In genomic region chr15:74424901-74425528, GRCh38 we compare ENCODE assay signal across 20 cellular contexts. TPM values are rescaled to one million over a fixed set of nuclear protein-coding genes. Genes with fewer than 3 reads are reported as not detected.
DNase-seq lines count a peak whose midpoint lies in the region; ATAC-seq, FAIRE-seq and TF ChIP-seq lines count a peak whose summit lies in the region.
"Had no signal": no experiment of that assay in that cellular context is flagged by ENCODE, and none has a peak within 500 bp of the region (broad histone marks: within the 10 kb centered on the region; RNA-seq: fewer than 3 reads in every experiment).

No MANE protein-coding gene starts in this region.

- SMC1A ChIA-PET in GM12878 (lab: Charles Lee; ENCODE audit: uncharacterized antibody, unreplicated experiment): interaction anchor here (0.5 to 25.4 kb wide), 3 partner anchors 22 to 1410 kb away, joined by 3 to 544 read pairs (median 82); no protein-coding TSS in a partner anchor

- peaks cover 0 to 51% (median 17%) of the 10 kb centered on the region in 11 experiments; a peak in 9 of 22 replicates for H4K20me1 ChIP-seq in BLaER1 treated with 17β-estradiol and CSF1 and Interleukin-3, amounts not matched to agents 10 nM and 100 nM
- peaks cover 46% of the 10 kb centered on the region for H4K20me1 ChIP-seq in GM12878 (ENCODE audit: control insufficient read depth, insufficient read depth)

- WGBS in GM12878 (ENCODE audit: insufficient coverage, insufficient replicate concordance, low lambda C conversion rate, missing lambda C conversion rate): 16% methylated on average over 8 of the region's 8 CpGs

- RAD21 ChIA-PET in GM12878 (lab: Charles Lee; ENCODE audit: unreplicated experiment): interaction anchor here (1.8 to 24.4 kb wide), 3 partner anchors 25 to 41 kb away, joined by 5 to 496 read pairs (median 228); no protein-coding TSS in a partner anchor

- intact Hi-C loops in GM12878 (cut with micrococcal nuclease; ENCODE audit: unreplicated experiment): no loop called here
- intact Hi-C loops in cardiac septum (cut with DNase I): no loop called here

- H3K4me2 ChIP-seq in BLaER1 treated with 17β-estradiol and CSF1 and Interleukin-3, amounts not matched to agents 10 nM and 100 nM: peak overlapping the region; percentile 7 to 92 (median 74); a peak in 20 of 22 replicates
- H3K4me2 ChIP-seq in GM12878 (ENCODE audit: control insufficient read depth, insufficient read depth) (peak overlapping the region; percentile 97), parathyroid adenoma (ENCODE audit: low read length) (no peak overlapping the region)

- in situ Hi-C loops in GM12878 (cut with MboI): no loop called here

- peak overlapping the region in 5 of 11 experiments; percentile 21 to 86 (median 81); a peak in 8 of 22 replicates for H3K27ac ChIP-seq in BLaER1 treated with 17β-estradiol and CSF1 and Interleukin-3, amounts not matched to agents 10 nM and 100 nM
- H3K27ac ChIP-seq in HEK293 (ENCODE audit: extremely low read depth, low read depth, low read length) (no peak overlapping the region), GM12878 (ENCODE audit: control insufficient read depth, insufficient read depth) (peak overlapping the region; percentile 49), parathyroid adenoma (peak overlapping the region; percentile 84)
- H3K27ac ChIP-seq: coronary artery, gastrocnemius medialis, neutrophil, right atrium auricular region had no signal

- TF ChIP-seq CTCF in HEK293 (tag by site-specific recombination; IDR thresholded peaks at IDR 0.05): no peak
- no peak for TF ChIP-seq CTCF in GM12878 (IDR thresholded peaks at IDR 0.05 in 2 of 3, conservative IDR thresholded peaks at IDR 0.05 in 1 of 3; ENCODE audit: control insufficient read depth in 2 of 3, extremely low read depth in 1 of 3, insufficient read depth in 1 of 3, low read depth in 3 of 3, low read length in 3 of 3)
- no peak for TF ChIP-seq CTCF in parathyroid adenoma (IDR thresholded peaks at IDR 0.05)

- ATAC-seq in GM12878 (no peak), HG02840 (IDR thresholded peaks at IDR 0.05; ENCODE audit: low FRiP score, unreplicated experiment) (no peak)
- ATAC-seq: gastrocnemius medialis had no signal

- no peak for TF ChIP-seq EP300 in GM12878 (IDR thresholded peaks at IDR 0.05; ENCODE audit: borderline replicate concordance in 1 of 2, control insufficient read depth in 1 of 2, low read depth in 2 of 2, low read length in 2 of 2)

- POLR2A ChIA-PET in HEK293 (lab: Yijun Ruan, JAX) (no interaction called here), GM12878 (lab: Charles Lee) (interaction anchor here (0.5 to 16.6 kb wide), 6 partner anchors 19 to 43 kb away, joined by 3 to 325 read pairs (median 4); no protein-coding TSS in a partner anchor)

- H3K9me3 ChIP-seq in BLaER1 treated with 17β-estradiol and CSF1 and Interleukin-3, amounts not matched to agents 10 nM and 100 nM (replicated peaks in 1 of 11): no peaks in the 10 kb centered on the region
- H3K9me3 ChIP-seq in HEK293 (ENCODE audit: control insufficient read depth, insufficient read depth, low read depth, low read length) (no peaks in the 10 kb centered on the region), GM12878 (replicated peaks; ENCODE audit: control insufficient read depth, insufficient read depth, low read length) (no peaks in the 10 kb centered on the region), parathyroid adenoma (ENCODE audit: control insufficient read depth, low read length) (no peaks in the 10 kb centered on the region)
- H3K9me3 ChIP-seq: gastrocnemius medialis, MG63, neutrophil, right atrium auricular region had no signal

- no peak overlapping the region for H2AFZ ChIP-seq in GM12878 (ENCODE audit: control insufficient read depth, low read depth, low read length)
- H2AFZ ChIP-seq in parathyroid adenoma: no peak overlapping the region

- BruUV-seq in GM12878 (replicated peaks; lab: Mats Ljungman, UMichigan): no TSS peak

- no peak for FAIRE-seq in GM12878 (lab: Jason Lieb, UNC)
- FAIRE-seq: GM18507 had no signal

- DNase-seq in GM12878 (ENCODE audit: low read depth, low spot score) (no peak), AML-193 (lab: John Stamatoyannopoulos, UW) (no peak), nucleus accumbens (lab: John Stamatoyannopoulos, UW) (no peak), cardiac septum (ENCODE audit: low spot score) (no peak)
- DNase-seq: activated effector memory CD4-positive, alpha-beta T cell treated with Interleukin-2 at 50 U/mL for 16 hours; gastrocnemius medialis; H7; MG63; NCI-H1694 treated with DMSO at 0.1 percent for 48 hours; NCI-H446; SHP77 treated with DMSO at 0.1 percent for 48 hours had no signal

- 0 out of 22 replicates have a peak overlapping the region, but pooled peaks of 1 of the 11 experiments have one; percentile 2 for H3K9ac ChIP-seq in BLaER1 treated with 17β-estradiol and CSF1 and Interleukin-3, amounts not matched to agents 10 nM and 100 nM
- H3K9ac ChIP-seq in GM12878 (ENCODE audit: control insufficient read depth, insufficient read depth, low read length): peak overlapping the region; percentile 59; the same call in 1 of the 2 replicates
- no peak overlapping the region for H3K9ac ChIP-seq in parathyroid adenoma

- H3K79me2 ChIP-seq in GM12878 (ENCODE audit: control insufficient read depth, insufficient read depth, low read length) (peaks cover 100% of the 10 kb centered on the region), parathyroid adenoma (peaks cover 5% of the 10 kb centered on the region)

- CTCF ChIA-PET in HEK293 (lab: Yijun Ruan, JAX): interaction anchor here (0.6 to 0.9 kb wide), 2 partner anchors 14 to 43 kb away, joined by 3 to 7 read pairs; no protein-coding TSS in a partner anchor
- CTCF ChIA-PET in GM12878 (lab: Yijun Ruan, JAX): interaction anchor here (1.3 to 16.9 kb wide), 3 partner anchors 14 to 42 kb away, joined by 6 to 187 read pairs (median 48); no protein-coding TSS in a partner anchor

- peaks cover 76 to 98% (median 91%) of the 10 kb centered on the region in 10 experiments for H3K4me1 ChIP-seq in BLaER1 treated with 17β-estradiol and CSF1 and Interleukin-3, amounts not matched to agents 10 nM and 100 nM
- H3K4me1 ChIP-seq in HEK293 (ENCODE audit: control insufficient read depth, insufficient read depth, low read length): no peaks in the 10 kb centered on the region
- peaks cover 90% of the 10 kb centered on the region for H3K4me1 ChIP-seq in GM12878 (ENCODE audit: control insufficient read depth, insufficient read depth, low read length)
- H3K4me1 ChIP-seq in parathyroid adenoma: peaks cover 54% of the 10 kb centered on the region

- peaks cover 0 to under 1% (median 0%) of the 10 kb centered on the region in 11 experiments; a peak in 1 of 22 replicates for H3K27me3 ChIP-seq in BLaER1 treated with 17β-estradiol and CSF1 and Interleukin-3, amounts not matched to agents 10 nM and 100 nM
- H3K27me3 ChIP-seq in GM12878 (replicated peaks in 1 of 2; ENCODE audit: control insufficient read depth in 2 of 2, insufficient read depth in 2 of 2, low read length in 1 of 2) (no peaks in the 10 kb centered on the region), parathyroid adenoma (ENCODE audit: control insufficient read depth, insufficient read depth, low read length) (no peaks in the 10 kb centered on the region)
- H3K27me3 ChIP-seq: gastrocnemius medialis, MG63, right atrium auricular region had no signal

- no peak for TF ChIP-seq RAD21 in GM12878 (IDR thresholded peaks at IDR 0.05; ENCODE audit: insufficient read depth, low read depth, low read length)

- no peak overlapping the region for H3K4me3 ChIP-seq in BLaER1 treated with 17β-estradiol and CSF1 and Interleukin-3, amounts not matched to agents 10 nM and 100 nM
- H3K4me3 ChIP-seq in HEK293 (ENCODE audit: low read depth, low read length): no peak overlapping the region
- peak overlapping the region; percentile 98 for H3K4me3 ChIP-seq in GM12878
- H3K4me3 ChIP-seq in parathyroid adenoma (ENCODE audit: low read depth, low read length): no peak overlapping the region
- H3K4me3 ChIP-seq: coronary artery, gastrocnemius medialis, MG63, right atrium auricular region had no signal

- no peaks in the 10 kb centered on the region for H3K36me3 ChIP-seq in BLaER1 treated with 17β-estradiol and CSF1 and Interleukin-3, amounts not matched to agents 10 nM and 100 nM
- H3K36me3 ChIP-seq in HEK293 (ENCODE audit: control insufficient read depth in 2 of 2, insufficient read depth in 1 of 2, low read length in 2 of 2): no peaks in the 10 kb centered on the region
- H3K36me3 ChIP-seq in GM12878 (ENCODE audit: control insufficient read depth in 2 of 2, insufficient read depth in 2 of 2, low read length in 1 of 2): peaks cover 21 to 26% of the 10 kb centered on the region in 2 experiments; a peak in 3 of 4 replicates
- no peaks in the 10 kb centered on the region for H3K36me3 ChIP-seq in parathyroid adenoma (ENCODE audit: control insufficient read depth, insufficient read depth, low read length)
- H3K36me3 ChIP-seq: gastrocnemius medialis, neutrophil, right atrium auricular region had no signal

- TF ChIP-seq POLR2A in GM12878 (IDR thresholded peaks at IDR 0.05; ENCODE audit: low read depth, low read length): no peak; the same call in 1 of the 2 replicates

RNA-seq across cellular contexts. Expression of gene SEMA7A, which starts 8.7 kb away (rescaled TPM):
- 137 and 160 TPM in 2 replicates for total RNA-seq in GM12878 (2013; cell fraction: nucleolus; rRNA removed)
- total RNA-seq in GM12878 (2014; rRNA removed): 56.3 and 58.3 TPM in 2 replicates
- 48.7 and 52.9 TPM in 2 replicates for total RNA-seq in GM12878 (2014; rRNA removed; fragmentation: Illumina TruSeq; extraction: Trizol)
- 112 and 114 TPM in 2 replicates for total RNA-seq in GM12878 (2021)
- 33.6 TPM for polyA plus RNA-seq in GM12878 (2011; ENCODE audit: low read depth)
- 37.6 and 65.2 TPM in 2 replicates for polyA plus RNA-seq in GM12878 (2011; rRNA removed)
- 115 and 126 TPM in 2 replicates for polyA plus RNA-seq in GM12878 (2011; cell fraction: cytosol; rRNA removed)
- polyA plus RNA-seq in GM12878 (2011; cell fraction: nucleus; rRNA removed): 208 and 229 TPM in 2 replicates
- polyA plus RNA-seq in GM12878 (2012): 60.0 and 110 TPM in 2 replicates
- 47.9 and 70.5 TPM in 2 replicates for polyA plus RNA-seq in GM12878 (2014; fragmentation: Illumina TruSeq; extraction: Trizol)
- polyA plus RNA-seq in GM12878 (2014; fragmentation: Nextera tagmentation; extraction: Ambion mirVana): 1 to 10 TPM in 1 of 2 experiments, under 1 TPM in 1; 0.08 to 1.1 TPM
- 99.1 and 99.2 TPM in 2 replicates for polyA plus RNA-seq in GM12878 (2014; rRNA removed)
- polyA plus RNA-seq in GM12878 (2016; fragmentation: Nextera tagmentation; extraction: Ambion mirVana): 10 to 100 TPM; 13.3 to 15.6 TPM
- 75.6 and 130 TPM in 2 replicates for polyA minus RNA-seq in GM12878 (2011; rRNA and poly(A)+ RNA removed)
- 48.1 and 52.4 TPM in 2 replicates for polyA minus RNA-seq in GM12878 (2011; cell fraction: cytosol; rRNA and poly(A)+ RNA removed)
- polyA minus RNA-seq in GM12878 (2011; cell fraction: nucleus; rRNA and poly(A)+ RNA removed): 48.2 and 63.7 TPM in 2 replicates
- 1.5 TPM for total RNA-seq in cardiac septum

RNA-seq across cellular contexts. Expression of gene UBL7, which starts 35.9 kb away (rescaled TPM):
- total RNA-seq in GM12878 (2013; cell fraction: nucleolus; rRNA removed): 22.7 and 26.2 TPM in 2 replicates
- total RNA-seq in GM12878 (2014; rRNA removed) (106 and 107 TPM in 2 replicates), GM12878 (2014; rRNA removed; fragmentation: Illumina TruSeq; extraction: Trizol) (44.3 and 46.6 TPM in 2 replicates), GM12878 (2021) (81.3 and 84.8 TPM in 2 replicates), cardiac septum (48.3 TPM)
- polyA plus RNA-seq in GM12878 (2011; ENCODE audit: low read depth): 33.5 TPM
- polyA plus RNA-seq in GM12878 (2011; rRNA removed) (72.6 and 89.7 TPM in 2 replicates), GM12878 (2014; fragmentation: Illumina TruSeq; extraction: Trizol) (61.3 and 90.5 TPM in 2 replicates), GM12878 (2014; fragmentation: Nextera tagmentation; extraction: Ambion mirVana) (10 to 100 TPM; 25.9 to 59.1 TPM), GM12878 (2014; rRNA removed) (117 and 135 TPM in 2 replicates), GM12878 (2016; fragmentation: Nextera tagmentation; extraction: Ambion mirVana) (100 to 1,000 TPM; 123 to 145 TPM)
- polyA plus RNA-seq in GM12878 (2011; cell fraction: cytosol; rRNA removed): 138 and 156 TPM in 2 replicates
- polyA plus RNA-seq in GM12878 (2011; cell fraction: nucleus; rRNA removed): 60.8 and 62.4 TPM in 2 replicates
- 57.3 and 69.1 TPM in 2 replicates for polyA plus RNA-seq in GM12878 (2012)
- polyA minus RNA-seq in GM12878 (2011; rRNA and poly(A)+ RNA removed): 79.1 and 122 TPM in 2 replicates
- polyA minus RNA-seq in GM12878 (2011; cell fraction: cytosol; rRNA and poly(A)+ RNA removed): 32.5 and 36.5 TPM in 2 replicates
- 17.3 and 22.1 TPM in 2 replicates for polyA minus RNA-seq in GM12878 (2011; cell fraction: nucleus; rRNA and poly(A)+ RNA removed)

RNA-seq across cellular contexts. Expression of gene CYP11A1, which starts 57.6 kb away (rescaled TPM):
- total RNA-seq in GM12878 (2013; cell fraction: nucleolus; rRNA removed): 8.3 and 9.5 TPM in 2 replicates
- not detected in 2 replicates for total RNA-seq in GM12878 (2014; rRNA removed)
- not detected in 2 replicates for total RNA-seq in GM12878 (2014; rRNA removed; fragmentation: Illumina TruSeq; extraction: Trizol)
- 0.29 and 0.69 TPM in 2 replicates for total RNA-seq in GM12878 (2021)
- polyA plus RNA-seq in GM12878 (2011; ENCODE audit: low read depth): 0.34 TPM
- polyA plus RNA-seq in GM12878 (2011; rRNA removed): 1.1 and 1.2 TPM in 2 replicates
- polyA plus RNA-seq in GM12878 (2011; cell fraction: cytosol; rRNA removed): 0.90 and 1.7 TPM in 2 replicates
- 1.4 and 3.2 TPM in 2 replicates for polyA plus RNA-seq in GM12878 (2011; cell fraction: nucleus; rRNA removed)
- polyA plus RNA-seq in GM12878 (2012): 0.50 and 1.1 TPM in 2 replicates
- polyA plus RNA-seq in GM12878 (2014; fragmentation: Illumina TruSeq; extraction: Trizol): 0.19 TPM in 1 of 2 replicates, not detected in the other
- under 1 TPM; 0.11 to 0.23 TPM for polyA plus RNA-seq in GM12878 (2014; fragmentation: Nextera tagmentation; extraction: Ambion mirVana)
- polyA plus RNA-seq in GM12878 (2014; rRNA removed): 0.52 TPM in 1 of 2 replicates, not detected in the other
- not detected for polyA plus RNA-seq in GM12878 (2016; fragmentation: Nextera tagmentation; extraction: Ambion mirVana)
- polyA minus RNA-seq in GM12878 (2011; rRNA and poly(A)+ RNA removed): 0.80 and 2.3 TPM in 2 replicates
- polyA minus RNA-seq in GM12878 (2011; cell fraction: cytosol; rRNA and poly(A)+ RNA removed): not detected in 2 replicates
- 1.4 and 1.5 TPM in 2 replicates for polyA minus RNA-seq in GM12878 (2011; cell fraction: nucleus; rRNA and poly(A)+ RNA removed)
- total RNA-seq in cardiac septum: 2.5 TPM
- total RNA-seq: T-helper 1 cell treated with Interleukin-12 subunit alpha and Interleukin-12 subunit beta and Interleukin-4 antibody, amounts not matched to agents 30 ng/mL and 1 ng/mL, for 36 hours had no signal

Comparison
In these comparisons a context has a peak if more than half of its experiments do, and no peak if none do; other contexts are left out.
1. RNA of gene SEMA7A, which starts 8.7 kb away (total RNA-seq): 48.7 to 160 TPM in GM12878; 1.5 TPM in cardiac septum (single experiment); every median in the first group is over 10 times any median in the second.